In genomic region chr3:57998366-57999283, GRCh38 we compare ENCODE assay signal across 8 cellular contexts. TPM values are rescaled to one million over a fixed set of nuclear protein-coding genes. Genes with fewer than 3 reads are reported as not detected.
DNase-seq lines count a peak whose midpoint lies in the region; TF ChIP-seq lines count a peak whose summit lies in the region.

No MANE protein-coding gene starts in this region.

- H3K9me3 Mint-ChIP-seq in activated naive CD4-positive, alpha-beta T cell treated with anti-CD3 and anti-CD28 coated beads, Interleukin-2, amount 10 ng/mL, durations not matched to agents 7 days and 5 days, result no peaks in the 10 kb centered on the region

- H3K27me3 Mint-ChIP-seq in activated naive CD4-positive, alpha-beta T cell treated with anti-CD3 and anti-CD28 coated beads, Interleukin-2, amount 10 ng/mL, durations not matched to agents 7 days and 5 days, result peaks cover 3% of the 10 kb centered on the region

- H3K4me3 ChIP-seq in esophagus squamous epithelium, result peak overlapping the region in 1 of 4 donors; percentile 34
- H3K4me3 ChIP-seq in smooth muscle cell, result no peak overlapping the region

- peak overlapping the region; percentile 53 for H3K4me2 ChIP-seq in smooth muscle cell

- no peaks in the 10 kb centered on the region for H3K79me2 ChIP-seq in smooth muscle cell (ENCODE audit: low read depth)

- peaks cover 3% of the 10 kb centered on the region for H3F3A ChIP-seq in smooth muscle cell (ENCODE audit: low read depth)

- H3K4me1 ChIP-seq in esophagus squamous epithelium, result peaks cover 5 to 33% (median 12%) of the 10 kb centered on the region in 3 donors
- no peaks in the 10 kb centered on the region for H3K4me1 ChIP-seq in smooth muscle cell (ENCODE audit: low read depth)

- H3K9me3 ChIP-seq in esophagus squamous epithelium, result no peaks in the 10 kb centered on the region
- no peaks in the 10 kb centered on the region for H3K9me3 ChIP-seq in smooth muscle cell (replicated peaks; ENCODE audit: low read depth)

- H3K9ac ChIP-seq in smooth muscle cell (ENCODE audit: low read depth), result peak overlapping the region; percentile 23

- H2AFZ ChIP-seq in smooth muscle cell (ENCODE audit: low read depth), result no peak overlapping the region

- intact Hi-C loops in esophagus squamous epithelium (cut with DNase I), result no loop called here

- WGBS in esophagus squamous epithelium, 2 donors, result 28 to 42% methylated on average over 10 of the region's 10 CpGs
- 30% methylated on average over 10 of the region's 10 CpGs for WGBS in smooth muscle cell (ENCODE audit: low lambda C conversion rate)

- peak overlapping the region; percentile 42 for H3K27ac Mint-ChIP-seq in activated naive CD4-positive, alpha-beta T cell treated with anti-CD3 and anti-CD28 coated beads, Interleukin-2, amount 10 ng/mL, durations not matched to agents 7 days and 5 days

- H3K27ac ChIP-seq in esophagus squamous epithelium (peak overlapping the region; percentile 2 to 51 (median 32)), smooth muscle cell (ENCODE audit: low read depth) (peak overlapping the region; percentile 86), substantia nigra (ENCODE audit: low read depth, low read length, poor library complexity, severe bottlenecking) (no peak overlapping the region)

- H4K20me1 ChIP-seq in smooth muscle cell (ENCODE audit: low read depth), result no peaks in the 10 kb centered on the region

- H3K36me3 ChIP-seq in esophagus squamous epithelium (no peaks in the 10 kb centered on the region), smooth muscle cell (ENCODE audit: low read depth) (no peaks in the 10 kb centered on the region)

- peak; percentile 25 for DNase-seq in activated naive CD4-positive, alpha-beta T cell treated with anti-CD3 and anti-CD28 coated beads, Interleukin-2, amount 10 ng/mL, durations not matched to agents 7 days and 5 days
- no peak for DNase-seq in activated naive CD4-positive, alpha-beta T cell treated with Interleukin-2 at 50 U/mL for 16 hours
- DNase-seq in RKO (ENCODE audit: low spot score), result peak; percentile 47
- DNase-seq in esophagus squamous epithelium (lab: John Stamatoyannopoulos, UW), result no peak
- no peak for DNase-seq in smooth muscle cell (lab: John Stamatoyannopoulos, UW; ENCODE audit: unreplicated experiment)
- DNase-seq in NCI-H345 (lab: John Stamatoyannopoulos, UW), result no peak
- DNase-seq in substantia nigra (lab: John Stamatoyannopoulos, UW), result no peak
- DNase-seq in retina, result no peak

- no peaks in the 10 kb centered on the region for H3K36me3 Mint-ChIP-seq in activated naive CD4-positive, alpha-beta T cell treated with anti-CD3 and anti-CD28 coated beads, Interleukin-2, amount 10 ng/mL, durations not matched to agents 7 days and 5 days

- CTCF ChIA-PET in activated naive CD4-positive, alpha-beta T cell treated with anti-CD3 and anti-CD28 coated beads, Interleukin-2, amount 10 ng/mL, durations not matched to agents 7 days and 5 days (lab: Charles Lee), result interaction anchor here (0.6 to 1.5 kb wide), 6 partner anchors 9 to 340 kb away, joined by 3 to 4 read pairs (median 3); no protein-coding TSS in a partner anchor

- no peaks in the 10 kb centered on the region for H3K27me3 ChIP-seq in esophagus squamous epithelium
- no peaks in the 10 kb centered on the region for H3K27me3 ChIP-seq in smooth muscle cell (ENCODE audit: low read depth)

- peak overlapping the region; percentile 40 for H3K4me3 Mint-ChIP-seq in activated naive CD4-positive, alpha-beta T cell treated with anti-CD3 and anti-CD28 coated beads, Interleukin-2, amount 10 ng/mL, durations not matched to agents 7 days and 5 days

- H3K4me1 Mint-ChIP-seq in activated naive CD4-positive, alpha-beta T cell treated with anti-CD3 and anti-CD28 coated beads, Interleukin-2, amount 10 ng/mL, durations not matched to agents 7 days and 5 days, result peaks cover 28% of the 10 kb centered on the region

- TF ChIP-seq CTCF in esophagus squamous epithelium (IDR thresholded peaks at IDR 0.05) (no peak), smooth muscle cell (IDR thresholded peaks at IDR 0.05; ENCODE audit: borderline replicate concordance, insufficient read depth, poor library complexity, severe bottlenecking) (no peak)

- TF ChIP-seq POLR2A in esophagus squamous epithelium (IDR thresholded peaks at IDR 0.05), result no peak

RNA-seq across cellular contexts. Expression of gene FLNB, which starts 9.6 kb away (rescaled TPM):
- total RNA-seq in esophagus squamous epithelium (10 to 100 TPM; 65.4 to 77.0 (median 71.5) TPM), smooth muscle cell (106 and 145 TPM in 2 replicates)
- polyA plus RNA-seq in smooth muscle cell, result 52.7 and 85.9 TPM in 2 replicates

Comparison
In these comparisons a context has a peak if more than half of its experiments do, and no peak if none do; other contexts are left out.
1. DNase-seq: peak in activated naive CD4-positive, alpha-beta T cell treated with anti-CD3 and anti-CD28 coated beads, Interleukin-2, amount 10 ng/mL, durations not matched to agents 7 days and 5 days (single experiment) and RKO (single experiment); none in activated naive CD4-positive, alpha-beta T cell treated with Interleukin-2 at 50 U/mL for 16 hours (single experiment), esophagus squamous epithelium (single experiment), smooth muscle cell (single experiment), NCI-H345 (single experiment), substantia nigra (0 of 49) and retina (single experiment).